9 cellular contexts compared by ENCODE assay signal in genomic region chr19:39238209-39238608, GRCh38. TPM values are rescaled to one million over a fixed set of nuclear protein-coding genes. Genes with fewer than 3 reads are reported as not detected.
DNase-seq lines count a peak whose midpoint lies in the region; ATAC-seq and TF ChIP-seq lines count a peak whose summit lies in the region.
"Had no signal": no experiment of that assay in that cellular context is flagged by ENCODE, and none has a peak within 500 bp of the region (broad histone marks: within the 10 kb centered on the region; RNA-seq: fewer than 3 reads in every experiment).

No MANE protein-coding gene starts in this region.

- H3K4me3 ChIP-seq in OCI-LY3 (ENCODE audit: low read length) (peak overlapping the region; percentile 61), hepatocyte (no peak overlapping the region)
- H3K4me3 ChIP-seq: gastroesophageal sphincter, suprapubic skin had no signal

- BruUV-seq in Calu3 (replicated peaks; lab: Mats Ljungman, UMichigan) = no TSS peak

- CTCF ChIA-PET in Calu3 (lab: Charles Lee) (interaction anchor here (0.6 kb wide), 2 partner anchors 9 to 66 kb away, joined by 3 to 5 read pairs; no protein-coding TSS in a partner anchor), RWPE1 (lab: Yijun Ruan, JAX) (interaction anchor here (1.0 kb wide), 1 partner anchor 116 kb away, joined by 3 read pairs; no protein-coding TSS in a partner anchor)

- H3K4me3 Mint-ChIP-seq in Calu3 (ENCODE audit: low read depth, unreplicated experiment) = peak overlapping the region; percentile 37

- peak overlapping the region; percentile 77 for H2AFZ ChIP-seq in OCI-LY3 (ENCODE audit: low read depth, low read length)
- H2AFZ ChIP-seq in hepatocyte = no peak overlapping the region

- TF ChIP-seq CTCF in Calu3 (IDR thresholded peaks at IDR 0.05; ENCODE audit: unreplicated experiment) (no peak), OCI-LY3 (IDR thresholded peaks at IDR 0.05; ENCODE audit: low read depth, low read length) (no peak), hepatocyte (IDR thresholded peaks at IDR 0.05; ENCODE audit: poor library complexity) (no peak), RWPE1 (conservative IDR thresholded peaks at IDR 0.05; ENCODE audit: low read depth) (no peak)

- H3K27me3 ChIP-seq in OCI-LY3 (ENCODE audit: low read depth, low read length) (0 out of 2 replicates have a peak, but pooled peaks cover 7% of the 10 kb centered on the region), hepatocyte (no peaks in the 10 kb centered on the region)

- H3K27ac ChIP-seq in OCI-LY3 (ENCODE audit: low read length) = no peak overlapping the region
- no peak overlapping the region for H3K27ac ChIP-seq in hepatocyte
- H3K27ac ChIP-seq in RWPE1 = no peak overlapping the region
- H3K27ac ChIP-seq: gastroesophageal sphincter, suprapubic skin had no signal

- H3K9me3 ChIP-seq in OCI-LY3 (ENCODE audit: insufficient read depth, low read length) (no peaks in the 10 kb centered on the region), hepatocyte (ENCODE audit: low read depth) (no peaks in the 10 kb centered on the region)
- H3K9me3 ChIP-seq: gastroesophageal sphincter, suprapubic skin had no signal

- POLR2A ChIA-PET in RWPE1 (lab: Yijun Ruan, JAX; ENCODE audit: low non-redundant PET) = no interaction called here

- H3K9me2 ChIP-seq in hepatocyte (replicated peaks; ENCODE audit: insufficient read depth) = no peaks in the 10 kb centered on the region

- H4K20me1 ChIP-seq in OCI-LY3 (ENCODE audit: insufficient read depth, low read length) = no peaks in the 10 kb centered on the region
- H4K20me1 ChIP-seq in hepatocyte (ENCODE audit: insufficient read depth, poor library complexity, severe bottlenecking) = no peaks in the 10 kb centered on the region

- peaks cover 12% of the 10 kb centered on the region for H3K4me1 Mint-ChIP-seq in Calu3 (ENCODE audit: low read depth, unreplicated experiment)

- intact Hi-C loops in Calu3 (cut with micrococcal nuclease; ENCODE audit: unreplicated experiment) = no loop called here

- peaks cover 7% of the 10 kb centered on the region for H3K36me3 Mint-ChIP-seq in Calu3 (ENCODE audit: insufficient read depth, unreplicated experiment)

- peak overlapping the region; percentile 69 for H3K27ac Mint-ChIP-seq in Calu3 (ENCODE audit: unreplicated experiment)

- H3K9ac ChIP-seq in OCI-LY3 (ENCODE audit: low read length) = peak overlapping the region; percentile 50

- no peaks in the 10 kb centered on the region for H3K79me2 ChIP-seq in OCI-LY3 (ENCODE audit: low read length)
- H3K79me2 ChIP-seq in hepatocyte = no peaks in the 10 kb centered on the region

- no peaks in the 10 kb centered on the region for H3K36me3 ChIP-seq in OCI-LY3 (replicated peaks; ENCODE audit: low read depth, low read length)
- no peaks in the 10 kb centered on the region for H3K36me3 ChIP-seq in hepatocyte (replicated peaks; ENCODE audit: insufficient read depth, low read depth)
- H3K36me3 ChIP-seq: gastroesophageal sphincter, suprapubic skin had no signal

- no peaks in the 10 kb centered on the region for H3K9me3 Mint-ChIP-seq in Calu3 (ENCODE audit: low read depth, unreplicated experiment)

- H3K4me1 ChIP-seq in OCI-LY3 (ENCODE audit: low read length) (peaks cover 12% of the 10 kb centered on the region), hepatocyte (ENCODE audit: insufficient read depth) (peaks cover 7% of the 10 kb centered on the region)
- H3K4me1 ChIP-seq: gastroesophageal sphincter had no signal

- peaks cover 22% of the 10 kb centered on the region for H3K27me3 Mint-ChIP-seq in Calu3 (ENCODE audit: unreplicated experiment)

- DNase-seq in Calu3 (no peak), hepatocyte (ENCODE audit: low spot score) (no peak), RWPE1 (ENCODE audit: low spot score) (no peak)

- ATAC-seq in GM19452 (IDR thresholded peaks at IDR 0.05; ENCODE audit: unreplicated experiment) = no peak
- ATAC-seq: gastroesophageal sphincter had no signal

- 78% methylated on average over 6 of the region's 6 CpGs for WGBS in hepatocyte (ENCODE audit: low lambda C conversion rate, missing lambda C conversion rate)

- peak overlapping the region; percentile 65 for H3K4me2 ChIP-seq in OCI-LY3 (ENCODE audit: low read length)
- peak overlapping the region; percentile 49 for H3K4me2 ChIP-seq in hepatocyte

RNA-seq across cellular contexts. Expression of gene IFNL3, which starts 6.6 kb away (rescaled TPM):
- total RNA-seq in Calu3 (2022) = not detected in 2 replicates
- not detected in 2 replicates for total RNA-seq in hepatocyte
- 0.26 TPM in 1 of 2 replicates, not detected in the other for polyA plus RNA-seq in hepatocyte
- total RNA-seq: activated CD8-positive, alpha-beta memory T cell treated with anti-CD3 and anti-CD28 coated beads for 36 hours; gastroesophageal sphincter; kidney epithelial cell; suprapubic skin had no signal

RNA-seq across cellular contexts. Expression of gene IFNL4, which starts 10.4 kb away (rescaled TPM):
- total RNA-seq in Calu3 (2022) = not detected in 2 replicates
- total RNA-seq in hepatocyte = not detected in 2 replicates
- polyA plus RNA-seq in hepatocyte = 0.29 TPM in 1 of 2 replicates, not detected in the other
- total RNA-seq: gastroesophageal sphincter, kidney epithelial cell, suprapubic skin had no signal

RNA-seq across cellular contexts. Expression of gene IFNL2, which starts 30.0 kb away (rescaled TPM):
- not detected in 2 replicates for total RNA-seq in Calu3 (2022)
- not detected in 2 replicates for total RNA-seq in hepatocyte
- polyA plus RNA-seq in hepatocyte = not detected in 2 replicates
- total RNA-seq: activated CD8-positive, alpha-beta memory T cell treated with anti-CD3 and anti-CD28 coated beads for 36 hours; gastroesophageal sphincter; kidney epithelial cell; suprapubic skin had no signal

RNA-seq across cellular contexts. Expression of gene SYCN, which starts 34.1 kb away (rescaled TPM):
- not detected in 2 replicates for total RNA-seq in Calu3 (2022)
- total RNA-seq in hepatocyte = 2.5 TPM in 1 of 2 replicates, not detected in the other
- polyA plus RNA-seq in hepatocyte = 0.37 TPM in 1 of 2 replicates, not detected in the other
- total RNA-seq: activated CD8-positive, alpha-beta memory T cell treated with anti-CD3 and anti-CD28 coated beads for 36 hours; gastroesophageal sphincter; kidney epithelial cell; suprapubic skin had no signal

RNA-seq across cellular contexts. Expression of gene NCCRP1, which starts 41.4 kb away (rescaled TPM):
- total RNA-seq in Calu3 (2022) (2.0 and 2.1 TPM in 2 replicates), hepatocyte (1.6 and 2.5 TPM in 2 replicates)
- 7.0 and 13.6 TPM in 2 replicates for polyA plus RNA-seq in hepatocyte
- total RNA-seq: activated CD8-positive, alpha-beta memory T cell treated with anti-CD3 and anti-CD28 coated beads for 36 hours had no signal
